Comparison of ENCODE assay signal across 21 cellular contexts in genomic region chr17:6779411-6779810, GRCh38. TPM values are rescaled to one million over a fixed set of nuclear protein-coding genes. Genes with fewer than 3 reads are reported as not detected.
DNase-seq lines count a peak whose midpoint lies in the region; ATAC-seq, FAIRE-seq and TF ChIP-seq lines count a peak whose summit lies in the region.
"Had no signal": no experiment of that assay in that cellular context is flagged by ENCODE, and none has a peak within 500 bp of the region (broad histone marks: within the 10 kb centered on the region; RNA-seq: fewer than 3 reads in every experiment).

No MANE protein-coding gene starts in this region.

- H3K36me3 ChIP-seq in mammary epithelial cell (ENCODE audit: insufficient read depth, low read length): no peaks in the 10 kb centered on the region
- no peaks in the 10 kb centered on the region for H3K36me3 ChIP-seq in breast epithelium
- no peaks in the 10 kb centered on the region for H3K36me3 ChIP-seq in H1 (ENCODE audit: control insufficient read depth in 2 of 4, insufficient read depth in 4 of 4, low read length in 3 of 4)
- H3K36me3 ChIP-seq in small intestine (ENCODE audit: control insufficient read depth in 2 of 2, insufficient read depth in 2 of 2, low read length in 2 of 2): no peaks in the 10 kb centered on the region
- H3K36me3 ChIP-seq: BE2C, HAP-1 had no signal

- no peak overlapping the region for H3K23ac ChIP-seq in H1 (ENCODE audit: insufficient read length)

- H3K27ac ChIP-seq in mammary epithelial cell (ENCODE audit: insufficient read depth, low read depth, low read length) (no peak overlapping the region), breast epithelium (no peak overlapping the region), H1 (ENCODE audit: low read depth, low read length) (no peak overlapping the region), small intestine (ENCODE audit: low read depth in 1 of 2, low read length in 1 of 2) (no peak overlapping the region)
- H3K27ac ChIP-seq: A549, C4-2B, HL-60 had no signal

- intact Hi-C loops in mammary epithelial cell (cut with micrococcal nuclease): no loop called here
- intact Hi-C loops in breast epithelium (cut with DNase I; ENCODE audit: low total_unique reads): no loop called here

- H4K8ac ChIP-seq in H1 (ENCODE audit: extremely low read depth, insufficient read depth, low read length): no peak overlapping the region

- no peak overlapping the region for H4K5ac ChIP-seq in H1 (ENCODE audit: insufficient read length, low read depth, low read length)

- dilution Hi-C loops in mammary epithelial cell (cut with HindIII; ENCODE audit: low sequenced_read_pairs): no loop called here

- H4K91ac ChIP-seq in H1 (replicated peaks; ENCODE audit: insufficient read length, low read length): no peak overlapping the region

- DNase-seq in mammary epithelial cell (peak; percentile 52), breast epithelium (ENCODE audit: low spot score in 2 of 2) (no peak), H1 (ENCODE audit: low read depth in 1 of 2, low spot score in 2 of 2) (no peak), kidney tubule cell (ENCODE audit: low spot score) (peak; percentile 30), small intestine (peak; percentile 58), SW 1271 (lab: John Stamatoyannopoulos, UW) (no peak), HTR-8/SVneo (ENCODE audit: insufficient read length, low spot score) (no peak)
- DNase-seq: BE2C; CD4-positive, alpha-beta memory T cell; DMS79; EL; GOT3; IMR-90 had no signal

- no peak overlapping the region for H3K4ac ChIP-seq in H1 (replicated peaks; ENCODE audit: insufficient read length, low read depth, low read length)

- no peak overlapping the region for H2BK12ac ChIP-seq in H1 (ENCODE audit: low read depth, low read length)

- H3K4me3 ChIP-seq in mammary epithelial cell (replicated peaks in 1 of 3; ENCODE audit: insufficient read depth in 1 of 3, low read depth in 2 of 3, low read length in 3 of 3) (no peak overlapping the region), breast epithelium (no peak overlapping the region), H1 (ENCODE audit: extremely low read depth in 1 of 4, insufficient read depth in 2 of 4, low read depth in 3 of 4, low read length in 4 of 4) (no peak overlapping the region), small intestine (ENCODE audit: low read depth in 1 of 2, low read length in 2 of 2) (no peak overlapping the region)
- H3K4me3 ChIP-seq: A549, HAP-1 had no signal

- no peak overlapping the region for H3K56ac ChIP-seq in H1 (replicated peaks; ENCODE audit: insufficient read length, low read depth, low read length)

- no TSS peak for BruUV-seq in mammary epithelial cell (replicated peaks; lab: Mats Ljungman, UMichigan)

- H2BK120ac ChIP-seq in H1 (replicated peaks; ENCODE audit: low read depth, low read length): no peak overlapping the region

- TF ChIP-seq RAD21 in H1 (IDR thresholded peaks at IDR 0.05 in 1 of 2, conservative IDR thresholded peaks at IDR 0.05 in 1 of 2; ENCODE audit: low read depth in 2 of 2, low read length in 2 of 2): no peak

- H2AK5ac ChIP-seq in H1 (ENCODE audit: low read depth, low read length): no peak overlapping the region

- H2BK5ac ChIP-seq in H1 (ENCODE audit: low read depth, low read length): no peak overlapping the region

- H4K20me1 ChIP-seq in mammary epithelial cell (ENCODE audit: insufficient read depth, low read length) (no peaks in the 10 kb centered on the region), H1 (replicated peaks in 1 of 2; ENCODE audit: control insufficient read depth in 1 of 2, insufficient read depth in 2 of 2, low read length in 2 of 2) (no peaks in the 10 kb centered on the region)

- H3K27me3 ChIP-seq in mammary epithelial cell (ENCODE audit: insufficient read depth, low read length) (no peaks in the 10 kb centered on the region), breast epithelium (peaks cover 0 to 10% of the 10 kb centered on the region in 2 donors), H1 (replicated peaks in 1 of 4; ENCODE audit: control insufficient read depth in 3 of 4, extremely low read depth in 1 of 4, insufficient read depth in 3 of 4, low read length in 3 of 4) (peaks cover 2 to 17% (median 13%) of the 10 kb centered on the region in 4 experiments), small intestine (ENCODE audit: control insufficient read depth in 2 of 2, insufficient read depth in 2 of 2, low read length in 2 of 2) (no peaks in the 10 kb centered on the region)
- H3K27me3 ChIP-seq: BE2C had no signal

- H3K4me2 ChIP-seq in mammary epithelial cell (ENCODE audit: insufficient read depth, low read depth, low read length) (no peak overlapping the region), H1 (ENCODE audit: insufficient read depth in 1 of 2, low read depth in 2 of 2, low read length in 2 of 2) (no peak overlapping the region)
- H3K4me2 ChIP-seq: A549 had no signal

- H2BK20ac ChIP-seq in H1 (ENCODE audit: low read length): peak overlapping the region; percentile 35; the same call in 1 of the 2 replicates

- 100% methylated on average over 1 of the region's 2 CpGs for WGBS in mammary epithelial cell (ENCODE audit: low coverage, missing lambda C conversion rate)
- WGBS in H1 (ENCODE audit: extremely low coverage in 1 of 2, insufficient coverage in 1 of 2, insufficient read length in 1 of 2, insufficient replicate concordance in 2 of 2, low coverage in 1 of 2, low lambda C conversion rate in 2 of 2, missing lambda C conversion rate in 1 of 2), 2 experiments: 50% methylated on average over 2 of the region's 2 CpGs; no CpG with 5 or more reads in 1 of the 2 experiments
- WGBS in small intestine, 3 donors: 53 to 76% (median 74%) methylated on average over 2 of the region's 2 CpGs

- no peak overlapping the region for H2BK15ac ChIP-seq in H1 (ENCODE audit: low read length)

- in situ Hi-C loops in mammary epithelial cell (cut with MboI; ENCODE audit: low sequenced_read_pairs in 2 of 2): no loop called here

- POLR2A ChIA-PET in H1 (lab: Charles Lee; ENCODE audit: partially characterized antibody): no interaction called here

- H3K9ac ChIP-seq in mammary epithelial cell (ENCODE audit: insufficient read depth, low read length): no peak overlapping the region
- no peak overlapping the region for H3K9ac ChIP-seq in H1 (replicated peaks in 1 of 4; ENCODE audit: extremely low read depth in 1 of 4, low read depth in 3 of 4, low read length in 3 of 4)

- TF ChIP-seq EP300 in H1 (IDR thresholded peaks at IDR 0.05; ENCODE audit: borderline replicate concordance in 1 of 2, low read depth in 2 of 2, low read length in 2 of 2): no peak

- H3K79me2 ChIP-seq in mammary epithelial cell (ENCODE audit: insufficient read depth, low read length): no peaks in the 10 kb centered on the region
- no peaks in the 10 kb centered on the region for H3K79me2 ChIP-seq in H1 (ENCODE audit: control insufficient read depth in 1 of 2, insufficient read depth in 2 of 2, low read length in 2 of 2)

- H3K23me2 ChIP-seq in H1 (ENCODE audit: low read depth, low read length): peaks cover 7% of the 10 kb centered on the region; the same call in 1 of the 2 replicates

- TF ChIP-seq POLR2A in breast epithelium (IDR thresholded peaks at IDR 0.05) (no peak), H1 (IDR thresholded peaks at IDR 0.05; ENCODE audit: control extremely low read depth in 1 of 2, low read depth in 2 of 2, low read length in 2 of 2) (no peak)

- no peak overlapping the region for H3K14ac ChIP-seq in H1 (ENCODE audit: insufficient read length)

- no peak for ATAC-seq in HG03521 (IDR thresholded peaks at IDR 0.05; ENCODE audit: unreplicated experiment)
- ATAC-seq: A549 had no signal

- H2AFZ ChIP-seq in mammary epithelial cell (ENCODE audit: low read depth, low read length) (no peak overlapping the region), H1 (ENCODE audit: low read length) (no peak overlapping the region)

- H3K79me1 ChIP-seq in H1 (ENCODE audit: low read depth, low read length): no peaks in the 10 kb centered on the region; the same call in 1 of the 2 replicates

- TF ChIP-seq CTCF in mammary epithelial cell (conservative IDR thresholded peaks at IDR 0.05 in 1 of 2, IDR thresholded peaks at IDR 0.05 in 1 of 2; ENCODE audit: extremely low read depth in 1 of 2, insufficient read depth in 1 of 2, low read depth in 1 of 2, low read length in 2 of 2) (no peak), breast epithelium (IDR thresholded peaks at IDR 0.05) (no peak), H1 (IDR thresholded peaks at IDR 0.05; ENCODE audit: control extremely low read depth in 1 of 3, insufficient read depth in 1 of 3, low read depth in 1 of 3, low read length in 3 of 3) (no peak)

- CTCF ChIA-PET in mammary epithelial cell (lab: Charles Lee; ENCODE audit: low non-redundant PET) (interaction anchor here (0.5 kb wide), 1 partner anchor 517 kb away, joined by 3 read pairs; no protein-coding TSS in a partner anchor), H1 (lab: Charles Lee; ENCODE audit: partially characterized antibody) (interaction anchor here (1.6 kb wide), 1 partner anchor 64 kb away, joined by 8 read pairs; no protein-coding TSS in a partner anchor)

- no peak overlapping the region for H3K18ac ChIP-seq in H1 (ENCODE audit: extremely low read depth, low read length)

- H3K4me1 ChIP-seq in mammary epithelial cell (ENCODE audit: insufficient read depth, low read length) (peaks cover 14% of the 10 kb centered on the region), breast epithelium (no peaks in the 10 kb centered on the region), H1 (replicated peaks in 1 of 4; ENCODE audit: control insufficient read depth in 3 of 4, insufficient read depth in 4 of 4, low read length in 3 of 4) (peaks cover 0 to 5% (median 0%) of the 10 kb centered on the region in 4 experiments; a peak in 2 of 7 replicates), small intestine (ENCODE audit: control insufficient read depth in 2 of 2, insufficient read depth in 1 of 2, low read depth in 1 of 2, low read length in 1 of 2) (peaks cover 0 to 3% of the 10 kb centered on the region in 2 donors)
- H3K4me1 ChIP-seq: A549, BE2C, HAP-1 had no signal

- FAIRE-seq in H1 (lab: Jason Lieb, UNC): no peak
- FAIRE-seq in small intestine (lab: Jason Lieb, UNC): no peak
- no peak for FAIRE-seq in HTR-8/SVneo (lab: Jason Lieb, UNC)
- FAIRE-seq: G401.6, GM12891 had no signal

- H3K9me3 ChIP-seq in mammary epithelial cell (replicated peaks; ENCODE audit: insufficient read depth, low read length) (no peaks in the 10 kb centered on the region), breast epithelium (peaks cover 7 to 14% of the 10 kb centered on the region in 2 donors), H1 (ENCODE audit: insufficient read depth in 2 of 2, low read depth in 1 of 2, low read length in 1 of 2) (peaks cover 0 to 3% of the 10 kb centered on the region in 2 experiments; a peak in 1 of 4 replicates), small intestine (ENCODE audit: control insufficient read depth, low read depth) (no peaks in the 10 kb centered on the region)
- H3K9me3 ChIP-seq: BE2C, HAP-1 had no signal

RNA-seq across cellular contexts. Expression of gene FBXO39, which starts 3.4 kb away (rescaled TPM):
- under 1 TPM; 0.56 to 0.67 TPM for total RNA-seq in mammary epithelial cell
- polyA plus RNA-seq in mammary epithelial cell: 0.31 TPM
- 4.0 TPM for polyA minus RNA-seq in mammary epithelial cell
- 1 to 10 TPM in 2 of 3 donors, not detected in 1; 1.0 to 1.3 TPM for total RNA-seq in breast epithelium
- total RNA-seq in H1 (2021; fragmentation: NEBNext Ultra II Directional; extraction: Animal tissue kit (Norgen Biotek cat#: 25700)): 0.22 TPM in 1 of 2 replicates, not detected in the other
- polyA plus RNA-seq in H1 (2011; rRNA removed): 0.12 and 0.17 TPM in 2 replicates
- 0.08 TPM for polyA plus RNA-seq in H1 (2011; cell fraction: cytosol; rRNA removed)
- polyA plus RNA-seq in H1 (2011; cell fraction: nucleus; rRNA removed): 0.41 TPM
- 0.24 TPM in 1 of 4 replicates, not detected in the others for polyA plus RNA-seq in H1 (2012, experiment 1 of 2)
- not detected for polyA plus RNA-seq in H1 (2012, experiment 2 of 2)
- polyA plus RNA-seq in H1 (2013, experiment 1 of 2): 0.06 TPM
- 0.04 TPM for polyA plus RNA-seq in H1 (2013, experiment 2 of 2)
- polyA minus RNA-seq in H1 (2011; rRNA and poly(A)+ RNA removed): 0.73 and 1.4 TPM in 2 replicates
- not detected for polyA minus RNA-seq in H1 (2011; cell fraction: cytosol; rRNA and poly(A)+ RNA removed)
- 1.6 TPM for polyA minus RNA-seq in H1 (2011; cell fraction: nucleus; rRNA and poly(A)+ RNA removed)
- under 1 TPM in 1 of 3 donors, not detected in 2; 0.66 TPM for polyA plus RNA-seq in small intestine
- total RNA-seq: IMR-90 had no signal
- polyA plus RNA-seq: A549, IMR-90 had no signal

RNA-seq across cellular contexts. Expression of gene XAF1, which starts 23.6 kb away (rescaled TPM):
- total RNA-seq in mammary epithelial cell: 1 to 10 TPM in 1 of 2 donors, under 1 TPM in 1; 0.71 to 8.7 TPM
- polyA plus RNA-seq in mammary epithelial cell: 0.14 TPM
- not detected for polyA minus RNA-seq in mammary epithelial cell
- 10 to 100 TPM; 15.2 to 25.6 (median 25.2) TPM for total RNA-seq in breast epithelium
- not detected in 2 replicates for total RNA-seq in H1 (2021; fragmentation: NEBNext Ultra II Directional; extraction: Animal tissue kit (Norgen Biotek cat#: 25700))
- polyA plus RNA-seq in H1 (2011; rRNA removed): not detected in 2 replicates
- not detected for polyA plus RNA-seq in H1 (2011; cell fraction: cytosol; rRNA removed)
- not detected for polyA plus RNA-seq in H1 (2011; cell fraction: nucleus; rRNA removed)
- not detected in 4 replicates for polyA plus RNA-seq in H1 (2012, experiment 1 of 2)
- polyA plus RNA-seq in H1 (2012, experiment 2 of 2): not detected
- polyA plus RNA-seq in H1 (2013, experiment 1 of 2): 0.08 TPM
- 0.06 TPM for polyA plus RNA-seq in H1 (2013, experiment 2 of 2)
- 0.10 TPM in 1 of 2 replicates, not detected in the other for polyA minus RNA-seq in H1 (2011; rRNA and poly(A)+ RNA removed)
- not detected for polyA minus RNA-seq in H1 (2011; cell fraction: cytosol; rRNA and poly(A)+ RNA removed)
- polyA minus RNA-seq in H1 (2011; cell fraction: nucleus; rRNA and poly(A)+ RNA removed): not detected
- polyA plus RNA-seq in small intestine: 10 to 100 TPM in 1 of 3 donors, 1 to 10 TPM in 2; 7.6 to 25.8 (median 7.8) TPM
- polyA plus RNA-seq: A549 had no signal

RNA-seq across cellular contexts. Expression of gene TEKT1, which starts 52.1 kb away (rescaled TPM):
- total RNA-seq in mammary epithelial cell (not detected), breast epithelium (not detected)
- polyA plus RNA-seq in mammary epithelial cell (not detected), H1 (2011; rRNA removed) (not detected in 2 replicates), small intestine (not detected)
- not detected for polyA minus RNA-seq in mammary epithelial cell
- not detected in 2 replicates for total RNA-seq in H1 (2021; fragmentation: NEBNext Ultra II Directional; extraction: Animal tissue kit (Norgen Biotek cat#: 25700))
- polyA plus RNA-seq in H1 (2011; cell fraction: cytosol; rRNA removed): not detected
- polyA plus RNA-seq in H1 (2011; cell fraction: nucleus; rRNA removed): not detected
- polyA plus RNA-seq in H1 (2012, experiment 1 of 2): not detected in 4 replicates
- polyA plus RNA-seq in H1 (2012, experiment 2 of 2): not detected
- not detected for polyA plus RNA-seq in H1 (2013, experiment 1 of 2)
- polyA plus RNA-seq in H1 (2013, experiment 2 of 2): not detected
- not detected in 2 replicates for polyA minus RNA-seq in H1 (2011; rRNA and poly(A)+ RNA removed)
- not detected for polyA minus RNA-seq in H1 (2011; cell fraction: cytosol; rRNA and poly(A)+ RNA removed)
- polyA minus RNA-seq in H1 (2011; cell fraction: nucleus; rRNA and poly(A)+ RNA removed): not detected
- total RNA-seq: CD4-positive, alpha-beta memory T cell; IMR-90 had no signal
- polyA plus RNA-seq: A549; AG04450; CD4-positive, alpha-beta memory T cell; IMR-90 had no signal

Comparison
In these comparisons a context has a peak if more than half of its experiments do, and no peak if none do; other contexts are left out.
1. DNase-seq: peak in mammary epithelial cell (single experiment), kidney tubule cell (single experiment) and small intestine (single experiment); none in breast epithelium (0 of 2), H1 (0 of 2), SW 1271 (0 of 2) and HTR-8/SVneo (single experiment).